In the genomic region with DNA sequence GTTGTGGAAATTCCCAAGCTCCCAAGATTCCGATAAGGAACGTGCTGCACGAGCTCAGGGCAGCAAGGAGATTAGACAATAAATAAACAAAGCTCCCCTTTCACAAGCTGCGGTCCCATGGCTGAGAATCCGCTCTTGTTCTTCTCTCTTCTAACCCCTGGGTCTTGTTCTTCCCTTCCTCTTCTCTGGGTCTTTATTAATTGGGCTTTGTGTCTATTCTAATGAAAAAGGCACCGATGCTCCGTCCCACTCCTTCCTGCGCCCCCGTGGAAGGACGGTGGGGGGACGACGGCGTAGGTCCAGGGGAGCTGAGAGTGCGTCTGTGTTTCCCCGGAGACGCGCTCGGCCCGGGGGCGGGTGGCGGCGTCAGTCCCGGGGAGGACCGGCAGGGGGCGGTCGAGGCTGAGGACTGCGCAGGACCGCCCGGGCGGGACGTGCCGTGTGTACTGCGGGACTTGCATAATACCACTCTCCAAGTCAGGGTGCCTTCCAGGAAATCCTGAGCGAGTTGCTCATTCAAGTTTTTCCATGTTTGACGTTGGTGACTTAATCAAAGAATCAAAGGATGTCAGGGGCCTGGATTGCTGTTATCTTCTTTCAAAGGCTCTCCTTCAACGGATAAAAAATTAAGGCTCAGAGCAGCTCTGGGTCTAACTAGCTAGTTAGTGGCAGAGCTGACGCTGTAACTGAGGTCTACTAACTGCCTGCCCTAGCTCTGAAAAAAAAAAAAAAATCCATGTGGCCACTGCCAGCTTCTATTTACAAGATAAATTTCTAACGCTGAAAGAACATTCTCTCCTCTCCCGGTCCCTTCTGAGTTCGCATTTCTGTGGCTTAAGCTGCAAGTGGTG, we compare ENCODE assay signal across 8 cellular contexts.
DNase-seq lines count a peak whose midpoint lies in the region; ATAC-seq lines count a peak whose summit lies in the region.

No MANE protein-coding gene starts in this region.

- 0 out of 2 replicates have a peak overlapping the region, but pooled peaks have one; percentile 4 for H3K4me3 ChIP-seq in SJSA1

- peaks cover 5% of the 10 kb centered on the region; the same call in 1 of the 2 replicates for H3K4me1 ChIP-seq in SJSA1 (replicated peaks)

- no peak overlapping the region for H3K27ac ChIP-seq in SJSA1
- H3K27ac ChIP-seq in substantia nigra (ENCODE audit: low read depth, low read length, poor library complexity, severe bottlenecking): no peak overlapping the region

- H3K36me3 ChIP-seq in SJSA1: no peaks in the 10 kb centered on the region

- DNase-seq in D341Med (ENCODE audit: low spot score): peak; percentile 99
- DNase-seq in HT-29 (ENCODE audit: low spot score): peak; percentile 95
- peak; percentile 70 to 74 for DNase-seq in SJSA1 (ENCODE audit: low read depth in 1 of 2, low spot score in 2 of 2)
- DNase-seq in activated naive CD4-positive, alpha-beta T cell treated with Interleukin-2 at 50 U/mL for 16 hours: peak; percentile 78
- peak; percentile 80 for DNase-seq in globus pallidus (ENCODE audit: low spot score)
- peak in 54 of 56 donors; percentile 24 to 90 (median 73) for DNase-seq in nucleus accumbens (lab: John Stamatoyannopoulos, UW)
- DNase-seq in substantia nigra (lab: John Stamatoyannopoulos, UW): peak; percentile 13 to 90 (median 75)

- H3K27me3 ChIP-seq in SJSA1 (replicated peaks): peaks cover 19% of the 10 kb centered on the region

- peak; percentile 98 for ATAC-seq in GM21367 (IDR thresholded peaks at IDR 0.05; ENCODE audit: unreplicated experiment)

- H3K9me3 ChIP-seq in SJSA1 (replicated peaks): no peaks in the 10 kb centered on the region
